Comparison of ENCODE assay signal across 17 cellular contexts in genomic region chr12:52906049-52906645, GRCh38. TPM values are rescaled to one million over a fixed set of nuclear protein-coding genes. Genes with fewer than 3 reads are reported as not detected.
DNase-seq lines count a peak whose midpoint lies in the region; ATAC-seq and TF ChIP-seq lines count a peak whose summit lies in the region.
"Had no signal": no experiment of that assay in that cellular context is flagged by ENCODE, and none has a peak within 500 bp of the region (broad histone marks: within the 10 kb centered on the region; RNA-seq: fewer than 3 reads in every experiment).

No MANE protein-coding gene starts in this region.

- H3K27ac Mint-ChIP-seq in T-helper 17 cell, result peak overlapping the region; percentile 77
- no peak overlapping the region for H3K27ac Mint-ChIP-seq in natural killer cell treated with Interleukin-12 subunit alpha and Interleukin-12 subunit beta and Interleukin-15 and Interleukin-18, amount 100 ng/mL, for 72 hours
- H3K27ac Mint-ChIP-seq: activated CD4-positive, alpha-beta T cell treated with anti-CD3 and anti-CD28 coated beads for 36 hours; activated T-cell treated with anti-CD3 and anti-CD28 coated beads, Interleukin-2, amount 50 U/mL, for 72 hours had no signal

- H3K27me3 Mint-ChIP-seq in T-helper 17 cell, result peaks cover 23% of the 10 kb centered on the region
- peaks cover 6 to 13% of the 10 kb centered on the region in 2 donors for H3K27me3 Mint-ChIP-seq in natural killer cell treated with Interleukin-12 subunit alpha and Interleukin-12 subunit beta and Interleukin-15 and Interleukin-18, amount 100 ng/mL, for 72 hours
- H3K27me3 Mint-ChIP-seq: activated CD4-positive, alpha-beta T cell treated with anti-CD3 and anti-CD28 coated beads for 36 hours; T-cell had no signal

- H4K20me1 ChIP-seq in hepatocyte (ENCODE audit: insufficient read depth, poor library complexity, severe bottlenecking) (peaks cover 30% of the 10 kb centered on the region), smooth muscle cell (ENCODE audit: low read depth) (peaks cover 33% of the 10 kb centered on the region)

- H3K36me3 Mint-ChIP-seq in T-helper 17 cell (ENCODE audit: low read depth), result no peaks in the 10 kb centered on the region
- no peaks in the 10 kb centered on the region for H3K36me3 Mint-ChIP-seq in natural killer cell treated with Interleukin-12 subunit alpha and Interleukin-12 subunit beta and Interleukin-15 and Interleukin-18, amount 100 ng/mL, for 72 hours
- H3K36me3 Mint-ChIP-seq: CD8-positive, alpha-beta memory T cell; T-cell had no signal

- H3K27me3 ChIP-seq in HUES6 (ENCODE audit: control insufficient read depth, insufficient read depth, low read length) (no peaks in the 10 kb centered on the region), hepatocyte (no peaks in the 10 kb centered on the region), smooth muscle cell (ENCODE audit: low read depth) (no peaks in the 10 kb centered on the region)

- no peak for TF ChIP-seq CTCF in hepatocyte (IDR thresholded peaks at IDR 0.05; ENCODE audit: poor library complexity)
- TF ChIP-seq CTCF in smooth muscle cell (IDR thresholded peaks at IDR 0.05; ENCODE audit: borderline replicate concordance, insufficient read depth, poor library complexity, severe bottlenecking), result no peak

- H3K4me1 ChIP-seq in HUES6 (ENCODE audit: control insufficient read depth, insufficient read depth, low read length), result peaks cover 59% of the 10 kb centered on the region
- peaks cover 49% of the 10 kb centered on the region for H3K4me1 ChIP-seq in hepatocyte (ENCODE audit: insufficient read depth)
- peaks cover 24% of the 10 kb centered on the region for H3K4me1 ChIP-seq in smooth muscle cell (ENCODE audit: low read depth)

- WGBS in hepatocyte (ENCODE audit: low lambda C conversion rate, missing lambda C conversion rate), result 92% methylated on average over 10 of the region's 10 CpGs
- 86% methylated on average over 10 of the region's 10 CpGs for WGBS in smooth muscle cell (ENCODE audit: low lambda C conversion rate)

- H3K9me3 Mint-ChIP-seq in natural killer cell treated with Interleukin-12 subunit alpha and Interleukin-12 subunit beta and Interleukin-15 and Interleukin-18, amount 100 ng/mL, for 72 hours, result no peaks in the 10 kb centered on the region
- H3K9me3 Mint-ChIP-seq: activated T-cell treated with anti-CD3 and anti-CD28 coated beads, Interleukin-2, amount 50 U/mL, for 72 hours; CD8-positive, alpha-beta memory T cell; HFFc6; T-cell had no signal

- H3K4me1 Mint-ChIP-seq in T-helper 17 cell, result peaks cover 16% of the 10 kb centered on the region
- H3K4me1 Mint-ChIP-seq in natural killer cell treated with Interleukin-12 subunit alpha and Interleukin-12 subunit beta and Interleukin-15 and Interleukin-18, amount 100 ng/mL, for 72 hours (ENCODE audit: low read depth in 2 of 2), result peaks cover 6 to 7% of the 10 kb centered on the region in 2 donors

- H2AFZ ChIP-seq in hepatocyte (no peak overlapping the region), smooth muscle cell (ENCODE audit: low read depth) (no peak overlapping the region)

- ATAC-seq in T-helper 17 cell, result no peak
- ATAC-seq in natural killer cell treated with Interleukin-12 subunit alpha and Interleukin-12 subunit beta and Interleukin-15 and Interleukin-18, amount 100 ng/mL, for 72 hours, result no peak
- ATAC-seq: activated CD4-positive, alpha-beta T cell treated with anti-CD3 and anti-CD28 coated beads for 36 hours; activated T-cell treated with anti-CD3 and anti-CD28 coated beads, Interleukin-2, amount 50 U/mL, for 72 hours; T-cell had no signal

- H3K4me2 ChIP-seq in hepatocyte, result peak overlapping the region; percentile 61
- H3K4me2 ChIP-seq in smooth muscle cell, result peak overlapping the region; percentile 27

- no peak for DNase-seq in T-helper 17 cell
- DNase-seq in hepatocyte (ENCODE audit: low spot score), result no peak
- no peak for DNase-seq in smooth muscle cell (lab: John Stamatoyannopoulos, UW; ENCODE audit: unreplicated experiment)
- no peak for DNase-seq in natural killer cell treated with Interleukin-12 subunit alpha and Interleukin-12 subunit beta and Interleukin-15 and Interleukin-18, amount 100 ng/mL, for 72 hours (ENCODE audit: low spot score)
- DNase-seq in NCI-H187 treated with DMSO at 0.1 percent for 48 hours (lab: John Stamatoyannopoulos, UW), result no peak
- no peak for DNase-seq in GM03348 (ENCODE audit: low spot score)
- DNase-seq: activated CD4-positive, alpha-beta T cell treated with anti-CD3 and anti-CD28 coated beads for 36 hours; activated T-cell treated with anti-CD3 and anti-CD28 coated beads, Interleukin-2, amount 50 U/mL, for 72 hours; CD8-positive, alpha-beta memory T cell; dorsolateral prefrontal cortex; foreskin melanocyte; HFFc6; NCI-H1436; T-cell had no signal

- peaks cover 17% of the 10 kb centered on the region for H3F3A ChIP-seq in smooth muscle cell (ENCODE audit: low read depth)

- H3K4me3 ChIP-seq in HUES6 (ENCODE audit: low read depth, low read length), result no peak overlapping the region
- no peak overlapping the region for H3K4me3 ChIP-seq in hepatocyte
- no peak overlapping the region for H3K4me3 ChIP-seq in smooth muscle cell
- H3K4me3 ChIP-seq: dorsolateral prefrontal cortex, right atrium auricular region had no signal

- H3K9ac ChIP-seq in HUES6 (ENCODE audit: low read length) (peak overlapping the region; percentile 18), smooth muscle cell (ENCODE audit: low read depth) (no peak overlapping the region)

- no peak overlapping the region for H3K4me3 Mint-ChIP-seq in T-helper 17 cell
- no peak overlapping the region for H3K4me3 Mint-ChIP-seq in natural killer cell treated with Interleukin-12 subunit alpha and Interleukin-12 subunit beta and Interleukin-15 and Interleukin-18, amount 100 ng/mL, for 72 hours
- H3K4me3 Mint-ChIP-seq: activated CD4-positive, alpha-beta T cell treated with anti-CD3 and anti-CD28 coated beads for 36 hours; activated T-cell treated with anti-CD3 and anti-CD28 coated beads, Interleukin-2, amount 50 U/mL, for 72 hours; HFFc6; T-cell had no signal

- peaks cover 65% of the 10 kb centered on the region for H3K79me2 ChIP-seq in hepatocyte
- H3K79me2 ChIP-seq in smooth muscle cell (ENCODE audit: low read depth), result peaks cover 28% of the 10 kb centered on the region

- no peaks in the 10 kb centered on the region for H3K9me3 ChIP-seq in HUES6 (ENCODE audit: control insufficient read depth, insufficient read depth, low read depth, low read length)
- H3K9me3 ChIP-seq in T-helper 17 cell (ENCODE audit: control insufficient read depth, low read length, poor library complexity, severe bottlenecking), result no peaks in the 10 kb centered on the region
- no peaks in the 10 kb centered on the region for H3K9me3 ChIP-seq in hepatocyte (ENCODE audit: low read depth)
- no peaks in the 10 kb centered on the region for H3K9me3 ChIP-seq in smooth muscle cell (replicated peaks; ENCODE audit: low read depth)
- H3K9me3 ChIP-seq: right atrium auricular region had no signal

- H3K9me2 ChIP-seq in hepatocyte (replicated peaks; ENCODE audit: insufficient read depth), result no peaks in the 10 kb centered on the region

- H3K36me3 ChIP-seq in HUES6 (ENCODE audit: control insufficient read depth, insufficient read depth, low read length), result peaks cover 17% of the 10 kb centered on the region
- H3K36me3 ChIP-seq in hepatocyte (replicated peaks; ENCODE audit: insufficient read depth, low read depth), result peaks cover under 1% of the 10 kb centered on the region
- H3K36me3 ChIP-seq in smooth muscle cell (ENCODE audit: low read depth), result peaks cover 3% of the 10 kb centered on the region

- H3K27ac ChIP-seq in HUES6 (ENCODE audit: low read depth, low read length) (no peak overlapping the region), hepatocyte (peak overlapping the region; percentile 95), smooth muscle cell (ENCODE audit: low read depth) (peak overlapping the region; percentile 92)
- H3K27ac ChIP-seq: dorsolateral prefrontal cortex had no signal

RNA-seq across cellular contexts. Expression of gene KRT8, which starts 1.3 kb away (rescaled TPM):
- total RNA-seq in T-helper 17 cell, result 1 to 10 TPM in 1 of 2 donors, under 1 TPM in 1; 0.67 to 3.2 TPM
- 1,376 and 1,381 TPM in 2 replicates for total RNA-seq in hepatocyte
- polyA plus RNA-seq in hepatocyte, result 2,058 and 2,283 TPM in 2 replicates
- total RNA-seq in smooth muscle cell, result 694 and 929 TPM in 2 replicates
- 1,025 and 2,331 TPM in 2 replicates for polyA plus RNA-seq in smooth muscle cell
- under 1 TPM in 1 of 2 donors, not detected in 1; 0.33 TPM for total RNA-seq in natural killer cell treated with Interleukin-12 subunit alpha and Interleukin-12 subunit beta and Interleukin-15 and Interleukin-18, amount 100 ng/mL, for 72 hours

RNA-seq across cellular contexts. Expression of gene KRT18, which starts 42.8 kb away (rescaled TPM):
- total RNA-seq in T-helper 17 cell (1 to 10 TPM; 1.8 to 3.2 TPM), hepatocyte (676 and 753 TPM in 2 replicates), smooth muscle cell (477 and 663 TPM in 2 replicates)
- polyA plus RNA-seq in hepatocyte (1,621 and 1,849 TPM in 2 replicates), smooth muscle cell (894 and 2,163 TPM in 2 replicates)
- total RNA-seq in natural killer cell treated with Interleukin-12 subunit alpha and Interleukin-12 subunit beta and Interleukin-15 and Interleukin-18, amount 100 ng/mL, for 72 hours, result under 1 TPM; 0.67 to 0.74 TPM

RNA-seq across cellular contexts. Expression of gene KRT78, which starts 57.4 kb away (rescaled TPM):
- total RNA-seq in T-helper 17 cell, result not detected
- total RNA-seq in hepatocyte, result 0.08 TPM in 1 of 2 replicates, not detected in the other
- not detected in 2 replicates for polyA plus RNA-seq in hepatocyte
- total RNA-seq in smooth muscle cell, result 1.2 and 2.7 TPM in 2 replicates
- 1.6 TPM in 1 of 2 replicates, not detected in the other for polyA plus RNA-seq in smooth muscle cell
- total RNA-seq in natural killer cell treated with Interleukin-12 subunit alpha and Interleukin-12 subunit beta and Interleukin-15 and Interleukin-18, amount 100 ng/mL, for 72 hours, result not detected
- total RNA-seq: activated CD4-positive, alpha-beta T cell treated with anti-CD3 and anti-CD28 coated beads for 36 hours; activated T-cell treated with anti-CD3 and anti-CD28 coated beads, Interleukin-2, amount 50 U/mL, for 72 hours; CD8-positive, alpha-beta memory T cell; mucosa of gallbladder; right atrium auricular region; T-cell had no signal
- polyA plus RNA-seq: CD8-positive, alpha-beta memory T cell had no signal

Comparison
In these comparisons a context has a peak if more than half of its experiments do, and no peak if none do; other contexts are left out.
1. RNA of gene KRT8, which starts 1.3 kb away (total RNA-seq): 1,376 to 1,381 TPM in hepatocyte and 694 to 929 TPM in smooth muscle cell; 0.67 to 3.2 TPM in T-helper 17 cell and 0.33 TPM in natural killer cell treated with Interleukin-12 subunit alpha and Interleukin-12 subunit beta and Interleukin-15 and Interleukin-18, amount 100 ng/mL, for 72 hours; every median in the first group is over 100 times any median in the second.
2. RNA of gene KRT18, which starts 42.8 kb away (total RNA-seq): 676 to 753 TPM in hepatocyte and 477 to 663 TPM in smooth muscle cell; 1.8 to 3.2 TPM in T-helper 17 cell and 0.67 to 0.74 TPM in natural killer cell treated with Interleukin-12 subunit alpha and Interleukin-12 subunit beta and Interleukin-15 and Interleukin-18, amount 100 ng/mL, for 72 hours; every median in the first group is over 100 times any median in the second.